Comparison of ENCODE assay signal across 30 cellular contexts in genomic region chr2:71910277-71910676, GRCh38.
"Had no signal": no experiment of that assay in that cellular context is flagged by ENCODE, and none has a peak within 500 bp of the region (broad histone marks: within the 10 kb centered on the region; RNA-seq: fewer than 3 reads in every experiment).

No MANE protein-coding gene starts in this region.

- H3K79me2 ChIP-seq: parathyroid adenoma had no signal

- H3K36me3 Mint-ChIP-seq: neural progenitor cell; stimulated activated memory B cell treated with anti-CD40 and anti-IgM and Interleukin-4, amounts not matched to agents 10 μg/mL and 1 μg/mL and 100 μg/mL, for 72 hours; type B pancreatic cell had no signal

- ATAC-seq: natural killer cell; psoas muscle; right cardiac atrium; sciatic nerve; stimulated activated memory B cell treated with anti-CD40 and anti-IgM and Interleukin-4, amounts not matched to agents 10 μg/mL and 1 μg/mL and 100 μg/mL, for 72 hours; stimulated activated naive CD8-positive, alpha-beta T cell treated with anti-CD3 and anti-CD28 coated beads, Interleukin-15, amount 100 ng/mL, for 72 hours; stimulated activated naive CD8-positive, alpha-beta T cell treated with anti-CD3 and anti-CD28 coated beads, Interleukin-15, Interleukin-2, amounts not matched to agents 100 U/mL and 50 U/mL, for 24 hours; upper lobe of right lung had no signal

- DNase-seq: natural killer cell; occipital lobe; ovary; psoas muscle; right cardiac atrium; spleen; stimulated activated CD4-positive, alpha-beta T cell treated with anti-CD3 and anti-CD28 coated beads, Interleukin-12 subunit alpha, Interleukin-12 subunit beta, amount 100 ng/mL, for 4 hours; stimulated activated CD4-positive, alpha-beta T cell treated with anti-CD3 and anti-CD28 coated beads, Interleukin-1b, Interleukin-23, amount 100 ng/mL, for 48 hours; stimulated activated CD4-positive, alpha-beta T cell treated with anti-CD3 and anti-CD28 coated beads, Interleukin-4, amount 100 ng/mL, for 1 hour; stimulated activated CD4-positive, alpha-beta T cell treated with anti-CD3 and anti-CD28 coated beads, Interleukin-4, amount 100 ng/mL, for 4 hours; stimulated activated CD8-positive, alpha-beta memory T cell treated with anti-CD3 and anti-CD28 coated beads, Interleukin-4, amount 100 ng/mL, for 48 hours; stimulated activated naive CD4-positive, alpha-beta T cell; stimulated activated naive CD8-positive, alpha-beta T cell treated with anti-CD3 and anti-CD28 coated beads, Interleukin-15, amount 100 ng/mL, for 72 hours; stimulated activated naive CD8-positive, alpha-beta T cell treated with anti-CD3 and anti-CD28 coated beads, Interleukin-15, Interleukin-2, amounts not matched to agents 100 U/mL and 50 U/mL, for 24 hours; substantia nigra; testis; tibial artery; transverse colon; upper lobe of right lung; uterus had no signal

- H3K27ac ChIP-seq: neural progenitor cell, ovary, parathyroid adenoma, psoas muscle, skin epidermis, spleen, suprapubic skin, testis, tibial artery, transverse colon, upper lobe of right lung, uterus had no signal

- H3K36me3 ChIP-seq: neural progenitor cell, ovary, spleen, suprapubic skin, tibial artery, transverse colon, upper lobe of right lung, uterus had no signal

- H3K27ac Mint-ChIP-seq: natural killer cell; nephron; neural progenitor cell; progenitor cell of endocrine pancreas; stimulated activated memory B cell treated with anti-CD40 and anti-IgM and Interleukin-4, amounts not matched to agents 10 μg/mL and 1 μg/mL and 100 μg/mL, for 72 hours; stimulated activated naive CD8-positive, alpha-beta T cell treated with anti-CD3 and anti-CD28 coated beads, Interleukin-15, amount 100 ng/mL, for 72 hours; type B pancreatic cell had no signal

- H3K4me3 ChIP-seq: neural progenitor cell, ovary, psoas muscle, skin epidermis, smooth muscle cell, spleen, suprapubic skin, testis, tibial artery, transverse colon, upper lobe of right lung, uterus had no signal

- H3K4me1 Mint-ChIP-seq: natural killer cell; neural progenitor cell; stimulated activated memory B cell treated with anti-CD40 and anti-IgM and Interleukin-4, amounts not matched to agents 10 μg/mL and 1 μg/mL and 100 μg/mL, for 72 hours; stimulated activated naive CD8-positive, alpha-beta T cell treated with anti-CD3 and anti-CD28 coated beads, Interleukin-15, amount 100 ng/mL, for 72 hours had no signal

- H2AFZ ChIP-seq: neural progenitor cell, parathyroid adenoma had no signal

- H3K9ac ChIP-seq: neural progenitor cell, parathyroid adenoma had no signal

- H3K4me1 ChIP-seq: neural progenitor cell, parathyroid adenoma, psoas muscle, spleen, suprapubic skin, testis, tibial artery, transverse colon, upper lobe of right lung, uterus had no signal

- H3K9me3 ChIP-seq: ovary, psoas muscle, testis, upper lobe of right lung, uterus had no signal

- H3K4me3 Mint-ChIP-seq: natural killer cell; nephron; neural progenitor cell; stimulated activated memory B cell treated with anti-CD40 and anti-IgM and Interleukin-4, amounts not matched to agents 10 μg/mL and 1 μg/mL and 100 μg/mL, for 72 hours; stimulated activated naive CD8-positive, alpha-beta T cell treated with anti-CD3 and anti-CD28 coated beads, Interleukin-15, amount 100 ng/mL, for 72 hours; type B pancreatic cell had no signal

- H3K4me2 ChIP-seq: neural progenitor cell, smooth muscle cell had no signal

- H3K27me3 ChIP-seq: ovary, testis, upper lobe of right lung, uterus had no signal
